In genomic region chr14:104883681-104884361, GRCh38 we compare ENCODE assay signal across 30 cellular contexts. TPM values are rescaled to one million over a fixed set of nuclear protein-coding genes. Genes with fewer than 3 reads are reported as not detected.
DNase-seq lines count a peak whose midpoint lies in the region; ATAC-seq and TF ChIP-seq lines count a peak whose summit lies in the region.
"Had no signal": no experiment of that assay in that cellular context is flagged by ENCODE, and none has a peak within 500 bp of the region (broad histone marks: within the 10 kb centered on the region; RNA-seq: fewer than 3 reads in every experiment).

No MANE protein-coding gene starts in this region.

- POLR2A ChIA-PET in activated CD4-positive, alpha-beta T cell treated with anti-CD3 and anti-CD28 coated beads, Interleukin-2, amount 10 ng/mL, durations not matched to agents 7 days and 5 days (lab: Charles Lee) = no interaction called here
- POLR2A ChIA-PET in HCT116 (lab: Charles Lee) = no interaction called here

- H3K4me1 ChIP-seq in HCT116 (ENCODE audit: control insufficient read depth in 1 of 2, insufficient read depth in 2 of 2, low read length in 2 of 2) (peaks cover 12% of the 10 kb centered on the region in 2 experiments), left ventricle myocardium inferior (peaks cover 16% of the 10 kb centered on the region)

- no peak overlapping the region for H3K27ac ChIP-seq in HCT116 (ENCODE audit: low read depth, low read length)
- H3K27ac ChIP-seq in left ventricle myocardium inferior (replicated peaks) = no peak overlapping the region
- H3K27ac ChIP-seq: coronary artery, suprapubic skin, upper lobe of left lung had no signal

- TF ChIP-seq POLR2A in HCT116 (IDR thresholded peaks at IDR 0.05; ENCODE audit: borderline replicate concordance, extremely low read depth, insufficient read depth, insufficient read length) = no peak

- TSS peak; percentile 28 for BruUV-seq in HCT116 (replicated peaks; lab: Mats Ljungman, UMichigan)

- no peaks in the 10 kb centered on the region for H3K9me3 Mint-ChIP-seq in activated CD4-positive, alpha-beta T cell treated with anti-CD3 and anti-CD28 coated beads, Interleukin-2, amount 10 ng/mL, durations not matched to agents 7 days and 5 days
- H3K9me3 Mint-ChIP-seq: activated naive CD8-positive, alpha-beta T cell treated with anti-CD3 and anti-CD28 coated beads for 36 hours; CD4-positive, alpha-beta T cell; naive thymus-derived CD8-positive, alpha-beta T cell had no signal

- H3K4me2 ChIP-seq in HCT116 (ENCODE audit: low read length) = no peak overlapping the region
- H3K4me2 ChIP-seq: SK-N-SH had no signal

- H3K27me3 ChIP-seq in HCT116 (ENCODE audit: insufficient read depth, low read length) (no peaks in the 10 kb centered on the region), left ventricle myocardium inferior (ENCODE audit: low read depth) (no peaks in the 10 kb centered on the region)
- H3K27me3 ChIP-seq: suprapubic skin, upper lobe of left lung had no signal

- no peak for ATAC-seq in HCT116
- no peak for ATAC-seq in HG03196 (IDR thresholded peaks at IDR 0.05; ENCODE audit: unreplicated experiment)
- no peak for ATAC-seq in HG03354 (IDR thresholded peaks at IDR 0.05; ENCODE audit: poor library complexity, severe bottlenecking, unreplicated experiment)
- ATAC-seq: activated CD8-positive, alpha-beta T cell treated with anti-CD3 and anti-CD28 coated beads, Interleukin-2, amount 10 ng/mL, durations not matched to agents 7 days and 5 days; naive thymus-derived CD8-positive, alpha-beta T cell had no signal

- no peaks in the 10 kb centered on the region for H3K9me2 ChIP-seq in HCT116 (ENCODE audit: insufficient read depth)
- H3K9me2 ChIP-seq: SK-N-SH had no signal

- no peaks in the 10 kb centered on the region for H3K79me2 ChIP-seq in HCT116 (ENCODE audit: insufficient read depth, low read length)

- H3K36me3 ChIP-seq in HCT116 (ENCODE audit: control insufficient read depth in 1 of 2, insufficient read depth in 2 of 2, low read length in 2 of 2) (peaks cover 6 to 28% of the 10 kb centered on the region in 2 experiments; a peak in 2 of 4 replicates), left ventricle myocardium inferior (peaks cover 53% of the 10 kb centered on the region)

- H3K9ac ChIP-seq in HCT116 (ENCODE audit: low read length) = no peak overlapping the region
- H3K9ac ChIP-seq: SK-N-SH had no signal

- CTCF ChIA-PET in activated CD4-positive, alpha-beta T cell treated with anti-CD3 and anti-CD28 coated beads, Interleukin-2, amount 10 ng/mL, durations not matched to agents 7 days and 5 days (lab: Charles Lee) = interaction anchor here (0.9 kb wide), 1 partner anchor 12 kb away, joined by 3 read pairs; no protein-coding TSS in a partner anchor
- CTCF ChIA-PET in HCT116 (lab: Charles Lee) = no interaction called here

- DNase-seq in activated CD4-positive, alpha-beta T cell treated with anti-CD3 and anti-CD28 coated beads, Interleukin-2, amount 10 ng/mL, durations not matched to agents 7 days and 5 days = peak; percentile 4
- no peak for DNase-seq in activated CD4-positive, alpha-beta T cell treated with anti-CD3 and anti-CD28 coated beads for 4 hours
- DNase-seq in HCT116 (ENCODE audit: low read depth, low spot score) (no peak), left ventricle myocardium inferior (peak; percentile 9), posterior vena cava (ENCODE audit: low spot score) (peak; percentile 67), cortex of kidney (lab: John Stamatoyannopoulos, UW) (no peak)
- DNase-seq: activated CD8-positive, alpha-beta T cell treated with anti-CD3 and anti-CD28 coated beads, Interleukin-2, amount 10 ng/mL, durations not matched to agents 7 days and 5 days; activated naive CD8-positive, alpha-beta T cell treated with anti-CD3 and anti-CD28 coated beads for 36 hours; anterior cingulate cortex; DMS79 treated with DMSO at 0.1 percent for 48 hours; effector memory CD4-positive, alpha-beta T cell; GDM1; KBM-7; midbrain; NCI-H1092 treated with DMSO at 0.1 percent for 48 hours; NCI-H1694 treated with DMSO at 0.1 percent for 48 hours; NCI-H510A; SK-N-SH; stimulated activated naive CD4-positive, alpha-beta T cell had no signal

- H3K9me3 ChIP-seq in HCT116 (ENCODE audit: control insufficient read depth in 1 of 2, insufficient read depth in 1 of 2, low read depth in 1 of 2, low read length in 2 of 2) = no peaks in the 10 kb centered on the region
- no peaks in the 10 kb centered on the region for H3K9me3 ChIP-seq in left ventricle myocardium inferior (replicated peaks)
- H3K9me3 ChIP-seq: SK-N-SH, suprapubic skin, upper lobe of left lung had no signal

- no peak overlapping the region for H3K4me3 Mint-ChIP-seq in activated CD4-positive, alpha-beta T cell treated with anti-CD3 and anti-CD28 coated beads, Interleukin-2, amount 10 ng/mL, durations not matched to agents 7 days and 5 days
- H3K4me3 Mint-ChIP-seq: activated CD8-positive, alpha-beta T cell treated with anti-CD3 and anti-CD28 coated beads, Interleukin-2, amount 10 ng/mL, durations not matched to agents 7 days and 5 days; activated naive CD8-positive, alpha-beta T cell treated with anti-CD3 and anti-CD28 coated beads for 36 hours; CD4-positive, alpha-beta T cell; naive thymus-derived CD8-positive, alpha-beta T cell had no signal

- H4K20me1 ChIP-seq in HCT116 (ENCODE audit: insufficient read depth) = no peaks in the 10 kb centered on the region

- intact Hi-C loops in HCT116 (cut with micrococcal nuclease) (no loop called here), left ventricle myocardium inferior (cut with micrococcal nuclease) (no loop called here), posterior vena cava (cut with DNase I) (no loop called here)

- H3K27ac Mint-ChIP-seq in activated CD4-positive, alpha-beta T cell treated with anti-CD3 and anti-CD28 coated beads, Interleukin-2, amount 10 ng/mL, durations not matched to agents 7 days and 5 days = no peak overlapping the region
- H3K27ac Mint-ChIP-seq: activated CD8-positive, alpha-beta T cell treated with anti-CD3 and anti-CD28 coated beads, Interleukin-2, amount 10 ng/mL, durations not matched to agents 7 days and 5 days; activated naive CD8-positive, alpha-beta T cell treated with anti-CD3 and anti-CD28 coated beads for 36 hours; CD4-positive, alpha-beta T cell; naive thymus-derived CD8-positive, alpha-beta T cell had no signal

- H2AFZ ChIP-seq in HCT116 (ENCODE audit: low read depth, low read length, poor library complexity, severe bottlenecking) = no peak overlapping the region

- no peak for TF ChIP-seq RAD21 in HCT116 (IDR thresholded peaks at IDR 0.05; ENCODE audit: low read depth)

- no peaks in the 10 kb centered on the region for H3K36me3 Mint-ChIP-seq in activated CD4-positive, alpha-beta T cell treated with anti-CD3 and anti-CD28 coated beads, Interleukin-2, amount 10 ng/mL, durations not matched to agents 7 days and 5 days (ENCODE audit: low read depth)
- H3K36me3 Mint-ChIP-seq: activated naive CD8-positive, alpha-beta T cell treated with anti-CD3 and anti-CD28 coated beads for 36 hours; naive thymus-derived CD8-positive, alpha-beta T cell had no signal

- RAD21 ChIA-PET in HCT116 (lab: Charles Lee; ENCODE audit: low non-redundant PET in 1 of 2, low total read pairs in 2 of 2, uncharacterized antibody in 2 of 2, unreplicated experiment in 2 of 2) = no interaction called here

- TF ChIP-seq CTCF in HCT116 (IDR thresholded peaks at IDR 0.05 in 2 of 3, conservative IDR thresholded peaks at IDR 0.05 in 1 of 3; ENCODE audit: borderline replicate concordance in 1 of 3, insufficient read depth in 1 of 3, low read depth in 2 of 3, low read length in 2 of 3) (no peak), left ventricle myocardium inferior (IDR thresholded peaks at IDR 0.05; ENCODE audit: borderline replicate concordance) (no peak)

- H3K4me1 Mint-ChIP-seq in activated CD4-positive, alpha-beta T cell treated with anti-CD3 and anti-CD28 coated beads, Interleukin-2, amount 10 ng/mL, durations not matched to agents 7 days and 5 days = no peaks in the 10 kb centered on the region
- H3K4me1 Mint-ChIP-seq: activated naive CD8-positive, alpha-beta T cell treated with anti-CD3 and anti-CD28 coated beads for 36 hours had no signal

- no peak overlapping the region for H3K4me3 ChIP-seq in HCT116 (replicated peaks in 1 of 2; ENCODE audit: low read depth in 1 of 2, low read length in 2 of 2)
- H3K4me3 ChIP-seq in left ventricle myocardium inferior = no peak overlapping the region
- H3K4me3 ChIP-seq: coronary artery, suprapubic skin, upper lobe of left lung had no signal

- no peaks in the 10 kb centered on the region for H3K27me3 Mint-ChIP-seq in activated CD4-positive, alpha-beta T cell treated with anti-CD3 and anti-CD28 coated beads, Interleukin-2, amount 10 ng/mL, durations not matched to agents 7 days and 5 days
- H3K27me3 Mint-ChIP-seq: activated naive CD8-positive, alpha-beta T cell treated with anti-CD3 and anti-CD28 coated beads for 36 hours; CD4-positive, alpha-beta T cell had no signal

TF ChIP-seq in HCT116, 20 proteins besides CTCF, POLR2A, EP300 and RAD21 (continues in another document):
- TF ChIP-seq ZNF274 (IDR thresholded peaks at IDR 0.05; ENCODE audit: low read depth, low read length) (no peak), TCF7L2 (IDR thresholded peaks at IDR 0.05; ENCODE audit: borderline replicate concordance, extremely low read depth, insufficient read depth, insufficient read length) (no peak), SIN3A (IDR thresholded peaks at IDR 0.05; ENCODE audit: low read depth) (no peak)

RNA-seq across cellular contexts. Expression of gene CEP170B, which starts 18.8 kb away (rescaled TPM):
- 1 to 10 TPM; 3.0 TPM for total RNA-seq in activated CD4-positive, alpha-beta T cell treated with anti-CD3 and anti-CD28 coated beads, Interleukin-2, amount 10 ng/mL, durations not matched to agents 7 days and 5 days
- total RNA-seq in HCT116 (2021; ENCODE audit: unreplicated experiment) (45.9 TPM), left ventricle myocardium inferior (11.7 TPM), posterior vena cava (10 to 100 TPM; 26.8 to 47.0 TPM)
- 24.4 and 26.7 TPM in 2 replicates for polyA plus RNA-seq in HCT116 (2012)

RNA-seq across cellular contexts. Expression of gene PLD4, which starts 40.9 kb away (rescaled TPM):
- total RNA-seq in activated CD4-positive, alpha-beta T cell treated with anti-CD3 and anti-CD28 coated beads, Interleukin-2, amount 10 ng/mL, durations not matched to agents 7 days and 5 days = not detected
- total RNA-seq in HCT116 (2021; ENCODE audit: unreplicated experiment) (0.12 TPM), left ventricle myocardium inferior (0.44 TPM), posterior vena cava (under 1 TPM in 1 of 2 donors, not detected in 1; 0.24 TPM)
- polyA plus RNA-seq in HCT116 (2012) = 0.02 and 0.08 TPM in 2 replicates
- total RNA-seq: activated CD8-positive, alpha-beta T cell treated with anti-CD3 and anti-CD28 coated beads, Interleukin-2, amount 10 ng/mL, durations not matched to agents 7 days and 5 days; activated naive CD8-positive, alpha-beta T cell treated with anti-CD3 and anti-CD28 coated beads for 36 hours; epithelial cell of proximal tubule; glomerular endothelial cell; M059J; RPMI7951 had no signal

Comparison
In these comparisons a context has a peak if more than half of its experiments do, and no peak if none do; other contexts are left out.
1. DNase-seq: peak in activated CD4-positive, alpha-beta T cell treated with anti-CD3 and anti-CD28 coated beads, Interleukin-2, amount 10 ng/mL, durations not matched to agents 7 days and 5 days (single experiment), left ventricle myocardium inferior (single experiment) and posterior vena cava (single experiment); none in activated CD4-positive, alpha-beta T cell treated with anti-CD3 and anti-CD28 coated beads for 4 hours (0 of 2), HCT116 (single experiment) and cortex of kidney (single experiment).